2 cellular contexts compared by ENCODE assay signal in genomic region chr1:159798893-159799292, GRCh38.
TF ChIP-seq lines count a peak whose summit lies in the region.

No MANE protein-coding gene starts in this region.

TF ChIP-seq in SK-N-SH, 30 proteins besides CTCF, POLR2A, EP300 and RAD21:
- TF ChIP-seq TCF12 (IDR thresholded peaks at IDR 0.05): peak; percentile 35; the same call in 1 of the 2 replicates
- peak; percentile 95 for TF ChIP-seq SMC3 (IDR thresholded peaks at IDR 0.05; ENCODE audit: low read depth, low read length)
- no peak for TF ChIP-seq POLR2AphosphoS5 (IDR thresholded peaks at IDR 0.05; ENCODE audit: low read depth, low read length)
- TF ChIP-seq, protein P1, sequence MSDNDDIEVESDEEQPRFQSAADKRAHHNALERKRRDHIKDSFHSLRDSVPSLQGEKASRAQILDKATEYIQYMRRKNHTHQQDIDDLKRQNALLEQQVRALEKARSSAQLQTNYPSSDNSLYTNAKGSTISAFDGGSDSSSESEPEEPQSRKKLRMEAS (IDR thresholded peaks at IDR 0.05; ENCODE audit: low read depth): peak; percentile 74

TF ChIP-seq in K562, 482 proteins besides CTCF, POLR2A, EP300 and RAD21:
- TF ChIP-seq, protein P2, sequence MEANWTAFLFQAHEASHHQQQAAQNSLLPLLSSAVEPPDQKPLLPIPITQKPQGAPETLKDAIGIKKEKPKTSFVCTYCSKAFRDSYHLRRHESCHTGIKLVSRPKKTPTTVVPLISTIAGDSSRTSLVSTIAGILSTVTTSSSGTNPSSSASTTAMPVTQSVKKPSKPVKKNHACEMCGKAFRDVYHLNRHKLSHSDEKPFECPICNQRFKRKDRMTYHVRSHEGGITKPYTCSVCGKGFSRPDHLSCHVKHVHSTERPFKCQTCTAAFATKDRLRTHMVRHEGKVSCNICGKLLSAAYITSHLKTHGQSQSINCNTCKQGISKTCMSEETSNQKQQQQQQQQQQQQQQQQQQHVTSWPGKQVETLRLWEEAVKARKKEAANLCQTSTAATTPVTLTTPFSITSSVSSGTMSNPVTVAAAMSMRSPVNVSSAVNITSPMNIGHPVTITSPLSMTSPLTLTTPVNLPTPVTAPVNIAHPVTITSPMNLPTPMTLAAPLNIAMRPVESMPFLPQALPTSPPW (CRISPR knock-in tag; IDR thresholded peaks at IDR 0.05): peak; percentile 16; the same call in 1 of the 2 replicates
- TF ChIP-seq ZNF57 (CRISPR knock-in tag; IDR thresholded peaks at IDR 0.05) (no peak), CAMTA2 (CRISPR knock-in tag; conservative IDR thresholded peaks at IDR 0.05) (no peak), NEUROD1 (IDR thresholded peaks at IDR 0.05; ENCODE audit: borderline replicate concordance, low read depth, low read length, partially characterized antibody) (no peak), RB1 (IDR thresholded peaks at IDR 0.05; ENCODE audit: low read depth) (peak; percentile 39; the same call in 1 of the 2 replicates), ZNF318 (IDR thresholded peaks at IDR 0.05; ENCODE audit: borderline replicate concordance in 1 of 2, low read depth in 1 of 2) (no peak), STAG1 (CRISPR knock-in tag; IDR thresholded peaks at IDR 0.05; ENCODE audit: borderline replicate concordance) (peak; percentile 36; the same call in 1 of the 2 replicates), ETV5 (CRISPR knock-in tag; IDR thresholded peaks at IDR 0.05; ENCODE audit: low read depth) (no peak), E2F8 (IDR thresholded peaks at IDR 0.05; ENCODE audit: low read depth, partially characterized antibody) (no peak), LCOR (CRISPR knock-in tag; IDR thresholded peaks at IDR 0.05) (no peak), SMC3 (conservative IDR thresholded peaks at IDR 0.05; ENCODE audit: insufficient read depth, low read depth, low read length) (peak; percentile 72), NRF1 (conservative IDR thresholded peaks at IDR 0.05 in 1 of 2, IDR thresholded peaks at IDR 0.05 in 1 of 2) (peak in 1 of 2 experiments; percentile 13; a peak in 1 of 4 replicates), CC2D1A (IDR thresholded peaks at IDR 0.05) (0 out of 2 replicates have a peak, but pooled peaks have one; percentile 24), PBX2 (CRISPR knock-in tag; IDR thresholded peaks at IDR 0.05; ENCODE audit: low read depth) (no peak), PBX2 (tag; conservative IDR thresholded peaks at IDR 0.05; ENCODE audit: low read depth) (no peak), ARNT (IDR thresholded peaks at IDR 0.05) (0 out of 4 replicates have a peak, but pooled peaks of 1 of the 2 experiments have one; percentile 38)
- TF ChIP-seq, protein P3, sequence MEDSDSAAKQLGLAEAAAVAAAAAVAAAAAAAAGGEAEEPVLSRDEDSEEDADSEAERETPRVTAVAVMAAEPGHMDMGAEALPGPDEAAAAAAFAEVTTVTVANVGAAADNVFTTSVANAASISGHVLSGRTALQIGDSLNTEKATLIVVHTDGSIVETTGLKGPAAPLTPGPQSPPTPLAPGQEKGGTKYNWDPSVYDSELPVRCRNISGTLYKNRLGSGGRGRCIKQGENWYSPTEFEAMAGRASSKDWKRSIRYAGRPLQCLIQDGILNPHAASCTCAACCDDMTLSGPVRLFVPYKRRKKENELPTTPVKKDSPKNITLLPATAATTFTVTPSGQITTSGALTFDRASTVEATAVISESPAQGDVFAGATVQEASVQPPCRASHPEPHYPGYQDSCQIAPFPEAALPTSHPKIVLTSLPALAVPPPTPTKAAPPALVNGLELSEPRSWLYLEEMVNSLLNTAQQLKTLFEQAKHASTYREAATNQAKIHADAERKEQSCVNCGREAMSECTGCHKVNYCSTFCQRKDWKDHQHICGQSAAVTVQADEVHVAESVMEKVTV (CRISPR knock-in tag; IDR thresholded peaks at IDR 0.05): peak; percentile 63
- TF ChIP-seq, protein P4, sequence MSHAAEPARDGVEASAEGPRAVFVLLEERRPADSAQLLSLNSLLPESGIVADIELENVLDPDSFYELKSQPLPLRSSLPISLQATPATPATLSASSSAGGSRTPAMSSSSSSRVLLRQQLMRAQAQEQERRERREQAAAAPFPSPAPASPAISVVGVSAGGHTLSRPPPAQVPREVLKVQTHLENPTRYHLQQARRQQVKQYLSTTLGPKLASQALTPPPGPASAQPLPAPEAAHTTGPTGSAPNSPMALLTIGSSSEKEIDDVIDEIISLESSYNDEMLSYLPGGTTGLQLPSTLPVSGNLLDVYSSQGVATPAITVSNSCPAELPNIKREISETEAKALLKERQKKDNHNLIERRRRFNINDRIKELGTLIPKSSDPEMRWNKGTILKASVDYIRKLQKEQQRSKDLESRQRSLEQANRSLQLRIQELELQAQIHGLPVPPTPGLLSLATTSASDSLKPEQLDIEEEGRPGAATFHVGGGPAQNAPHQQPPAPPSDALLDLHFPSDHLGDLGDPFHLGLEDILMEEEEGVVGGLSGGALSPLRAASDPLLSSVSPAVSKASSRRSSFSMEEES (CRISPR knock-in tag; IDR thresholded peaks at IDR 0.05): no peak
